1 cellular context compared by ENCODE assay signal in the genomic region with DNA sequence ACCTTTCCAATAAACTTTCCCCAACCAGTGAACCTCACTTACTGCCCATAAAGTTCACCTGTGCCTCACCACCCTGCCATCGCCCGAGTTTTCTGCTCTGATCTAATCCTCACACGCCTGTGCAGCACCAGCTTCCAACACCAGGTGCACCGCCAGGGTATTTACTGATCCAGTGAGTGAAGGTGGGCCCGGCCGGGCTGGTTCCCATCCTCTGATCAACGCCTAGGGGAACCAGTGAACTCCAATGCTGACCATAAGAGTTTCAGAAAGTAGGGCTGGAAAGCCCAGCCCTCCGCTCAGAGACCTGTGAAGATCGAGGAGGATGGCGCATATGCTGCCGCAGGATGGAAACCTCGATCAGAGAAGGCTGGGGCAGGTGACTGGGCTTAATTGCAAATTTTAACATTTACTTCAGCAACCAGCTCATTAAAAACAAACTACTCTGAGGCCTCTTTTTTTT.
TF ChIP-seq lines count a peak whose summit lies in the region.

No MANE protein-coding gene starts in this region.

TF ChIP-seq in HepG2, 621 proteins besides CTCF, POLR2A, EP300 and RAD21 (continued from another document and continues in another):
- TF ChIP-seq, protein P1, sequence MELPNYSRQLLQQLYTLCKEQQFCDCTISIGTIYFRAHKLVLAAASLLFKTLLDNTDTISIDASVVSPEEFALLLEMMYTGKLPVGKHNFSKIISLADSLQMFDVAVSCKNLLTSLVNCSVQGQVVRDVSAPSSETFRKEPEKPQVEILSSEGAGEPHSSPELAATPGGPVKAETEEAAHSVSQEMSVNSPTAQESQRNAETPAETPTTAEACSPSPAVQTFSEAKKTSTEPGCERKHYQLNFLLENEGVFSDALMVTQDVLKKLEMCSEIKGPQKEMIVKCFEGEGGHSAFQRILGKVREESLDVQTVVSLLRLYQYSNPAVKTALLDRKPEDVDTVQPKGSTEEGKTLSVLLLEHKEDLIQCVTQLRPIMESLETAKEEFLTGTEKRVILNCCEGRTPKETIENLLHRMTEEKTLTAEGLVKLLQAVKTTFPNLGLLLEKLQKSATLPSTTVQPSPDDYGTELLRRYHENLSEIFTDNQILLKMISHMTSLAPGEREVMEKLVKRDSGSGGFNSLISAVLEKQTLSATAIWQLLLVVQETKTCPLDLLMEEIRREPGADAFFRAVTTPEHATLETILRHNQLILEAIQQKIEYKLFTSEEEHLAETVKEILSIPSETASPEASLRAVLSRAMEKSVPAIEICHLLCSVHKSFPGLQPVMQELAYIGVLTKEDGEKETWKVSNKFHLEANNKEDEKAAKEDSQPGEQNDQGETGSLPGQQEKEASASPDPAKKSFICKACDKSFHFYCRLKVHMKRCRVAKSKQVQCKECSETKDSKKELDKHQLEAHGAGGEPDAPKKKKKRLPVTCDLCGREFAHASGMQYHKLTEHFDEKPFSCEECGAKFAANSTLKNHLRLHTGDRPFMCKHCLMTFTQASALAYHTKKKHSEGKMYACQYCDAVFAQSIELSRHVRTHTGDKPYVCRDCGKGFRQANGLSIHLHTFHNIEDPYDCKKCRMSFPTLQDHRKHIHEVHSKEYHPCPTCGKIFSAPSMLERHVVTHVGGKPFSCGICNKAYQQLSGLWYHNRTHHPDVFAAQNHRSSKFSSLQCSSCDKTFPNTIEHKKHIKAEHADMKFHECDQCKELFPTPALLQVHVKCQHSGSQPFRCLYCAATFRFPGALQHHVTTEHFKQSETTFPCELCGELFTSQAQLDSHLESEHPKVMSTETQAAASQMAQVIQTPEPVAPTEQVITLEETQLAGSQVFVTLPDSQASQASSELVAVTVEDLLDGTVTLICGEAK (IDR thresholded peaks at IDR 0.05) = no peak
- TF ChIP-seq, protein P1 (CRISPR knock-in tag; IDR thresholded peaks at IDR 0.05) = no peak
- no peak for TF ChIP-seq PCBP2 (optimal IDR thresholded peaks at IDR 0.05; ENCODE audit: low read depth, low read length, poor library complexity, severe bottlenecking)
- TF ChIP-seq SMYD3 (CRISPR knock-in tag; IDR thresholded peaks at IDR 0.05) = no peak
- no peak for TF ChIP-seq MEIS2 (CRISPR knock-in tag; IDR thresholded peaks at IDR 0.05)
- TF ChIP-seq, protein P2, sequence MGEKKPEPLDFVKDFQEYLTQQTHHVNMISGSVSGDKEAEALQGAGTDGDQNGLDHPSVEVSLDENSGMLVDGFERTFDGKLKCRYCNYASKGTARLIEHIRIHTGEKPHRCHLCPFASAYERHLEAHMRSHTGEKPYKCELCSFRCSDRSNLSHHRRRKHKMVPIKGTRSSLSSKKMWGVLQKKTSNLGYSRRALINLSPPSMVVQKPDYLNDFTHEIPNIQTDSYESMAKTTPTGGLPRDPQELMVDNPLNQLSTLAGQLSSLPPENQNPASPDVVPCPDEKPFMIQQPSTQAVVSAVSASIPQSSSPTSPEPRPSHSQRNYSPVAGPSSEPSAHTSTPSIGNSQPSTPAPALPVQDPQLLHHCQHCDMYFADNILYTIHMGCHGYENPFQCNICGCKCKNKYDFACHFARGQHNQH (CRISPR knock-in tag; IDR thresholded peaks at IDR 0.05) = no peak
- no peak for TF ChIP-seq ZMYM4 (CRISPR knock-in tag; IDR thresholded peaks at IDR 0.05)
- TF ChIP-seq ZNF260 (CRISPR knock-in tag; IDR thresholded peaks at IDR 0.05; ENCODE audit: borderline replicate concordance, low read depth) = no peak
- TF ChIP-seq, protein P3, sequence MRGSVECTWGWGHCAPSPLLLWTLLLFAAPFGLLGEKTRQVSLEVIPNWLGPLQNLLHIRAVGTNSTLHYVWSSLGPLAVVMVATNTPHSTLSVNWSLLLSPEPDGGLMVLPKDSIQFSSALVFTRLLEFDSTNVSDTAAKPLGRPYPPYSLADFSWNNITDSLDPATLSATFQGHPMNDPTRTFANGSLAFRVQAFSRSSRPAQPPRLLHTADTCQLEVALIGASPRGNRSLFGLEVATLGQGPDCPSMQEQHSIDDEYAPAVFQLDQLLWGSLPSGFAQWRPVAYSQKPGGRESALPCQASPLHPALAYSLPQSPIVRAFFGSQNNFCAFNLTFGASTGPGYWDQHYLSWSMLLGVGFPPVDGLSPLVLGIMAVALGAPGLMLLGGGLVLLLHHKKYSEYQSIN (CRISPR knock-in tag; IDR thresholded peaks at IDR 0.05; ENCODE audit: borderline replicate concordance) = no peak
- TF ChIP-seq, protein P4, sequence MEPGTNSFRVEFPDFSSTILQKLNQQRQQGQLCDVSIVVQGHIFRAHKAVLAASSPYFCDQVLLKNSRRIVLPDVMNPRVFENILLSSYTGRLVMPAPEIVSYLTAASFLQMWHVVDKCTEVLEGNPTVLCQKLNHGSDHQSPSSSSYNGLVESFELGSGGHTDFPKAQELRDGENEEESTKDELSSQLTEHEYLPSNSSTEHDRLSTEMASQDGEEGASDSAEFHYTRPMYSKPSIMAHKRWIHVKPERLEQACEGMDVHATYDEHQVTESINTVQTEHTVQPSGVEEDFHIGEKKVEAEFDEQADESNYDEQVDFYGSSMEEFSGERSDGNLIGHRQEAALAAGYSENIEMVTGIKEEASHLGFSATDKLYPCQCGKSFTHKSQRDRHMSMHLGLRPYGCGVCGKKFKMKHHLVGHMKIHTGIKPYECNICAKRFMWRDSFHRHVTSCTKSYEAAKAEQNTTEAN (CRISPR knock-in tag; conservative IDR thresholded peaks at IDR 0.05) = peak; percentile 59; the same call in 1 of the 2 replicates
- TF ChIP-seq TMF1 (CRISPR knock-in tag; IDR thresholded peaks at IDR 0.05; ENCODE audit: low read depth) = no peak
- TF ChIP-seq ZNF644 (CRISPR knock-in tag; IDR thresholded peaks at IDR 0.05; ENCODE audit: low read depth) = no peak
- TF ChIP-seq, protein P5, sequence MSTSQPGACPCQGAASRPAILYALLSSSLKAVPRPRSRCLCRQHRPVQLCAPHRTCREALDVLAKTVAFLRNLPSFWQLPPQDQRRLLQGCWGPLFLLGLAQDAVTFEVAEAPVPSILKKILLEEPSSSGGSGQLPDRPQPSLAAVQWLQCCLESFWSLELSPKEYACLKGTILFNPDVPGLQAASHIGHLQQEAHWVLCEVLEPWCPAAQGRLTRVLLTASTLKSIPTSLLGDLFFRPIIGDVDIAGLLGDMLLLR (CRISPR knock-in tag; IDR thresholded peaks at IDR 0.05) = no peak
- no peak for TF ChIP-seq ZNF674 (CRISPR knock-in tag; IDR thresholded peaks at IDR 0.05; ENCODE audit: low read depth)
- no peak for TF ChIP-seq PHF20 (CRISPR knock-in tag; IDR thresholded peaks at IDR 0.05)
- TF ChIP-seq ZBTB8A (CRISPR knock-in tag; IDR thresholded peaks at IDR 0.05; ENCODE audit: borderline replicate concordance, low read depth) = no peak
- TF ChIP-seq SP4 (CRISPR knock-in tag; IDR thresholded peaks at IDR 0.05) = no peak
- TF ChIP-seq NRL (CRISPR knock-in tag; IDR thresholded peaks at IDR 0.05; ENCODE audit: borderline replicate concordance) = no peak
- TF ChIP-seq MTERF4 (CRISPR knock-in tag; IDR thresholded peaks at IDR 0.05) = no peak
- no peak for TF ChIP-seq ZFAT (CRISPR knock-in tag; conservative IDR thresholded peaks at IDR 0.05)
- TF ChIP-seq ZNF614 (CRISPR knock-in tag; IDR thresholded peaks at IDR 0.05; ENCODE audit: borderline replicate concordance) = peak; percentile 32; the same call in 1 of the 2 replicates
- TF ChIP-seq KDM1A (CRISPR knock-in tag; IDR thresholded peaks at IDR 0.05) = no peak
- TF ChIP-seq EED (CRISPR knock-in tag; IDR thresholded peaks at IDR 0.05) = no peak
- TF ChIP-seq ZBTB4 (CRISPR knock-in tag; IDR thresholded peaks at IDR 0.05; ENCODE audit: borderline replicate concordance) = no peak
- 0 out of 2 replicates have a peak, but pooled peaks have one; percentile 2 for TF ChIP-seq FOXJ3 (CRISPR knock-in tag; IDR thresholded peaks at IDR 0.05; ENCODE audit: borderline replicate concordance)
- no peak for TF ChIP-seq ZXDC (CRISPR knock-in tag; IDR thresholded peaks at IDR 0.05)
- TF ChIP-seq ZNF576 (CRISPR knock-in tag; IDR thresholded peaks at IDR 0.05) = no peak
- TF ChIP-seq RFX1 (IDR thresholded peaks at IDR 0.05) = no peak
- TF ChIP-seq ZNF775 (CRISPR knock-in tag; IDR thresholded peaks at IDR 0.05; ENCODE audit: borderline replicate concordance) = no peak
- TF ChIP-seq ZNF567 (CRISPR knock-in tag; IDR thresholded peaks at IDR 0.05; ENCODE audit: borderline replicate concordance) = no peak
- no peak for TF ChIP-seq ZNF710 (CRISPR knock-in tag; IDR thresholded peaks at IDR 0.05; ENCODE audit: borderline replicate concordance)
- 0 out of 2 replicates have a peak, but pooled peaks have one; percentile 8 for TF ChIP-seq ZNF136 (CRISPR knock-in tag; IDR thresholded peaks at IDR 0.05; ENCODE audit: low read depth)
